Comparison of ENCODE assay signal across 11 cellular contexts in genomic region chr6:53042112-53042511, GRCh38. TPM values are rescaled to one million over a fixed set of nuclear protein-coding genes. Genes with fewer than 3 reads are reported as not detected.
DNase-seq lines count a peak whose midpoint lies in the region; ATAC-seq, FAIRE-seq and TF ChIP-seq lines count a peak whose summit lies in the region.
"Had no signal": no experiment of that assay in that cellular context is flagged by ENCODE, and none has a peak within 500 bp of the region (broad histone marks: within the 10 kb centered on the region; RNA-seq: fewer than 3 reads in every experiment).

No MANE protein-coding gene starts in this region.

- TF ChIP-seq CTCF in RWPE2 (IDR thresholded peaks at IDR 0.05; ENCODE audit: poor library complexity, severe bottlenecking) = no peak
- TF ChIP-seq CTCF in pancreas (IDR thresholded peaks at IDR 0.05) = no peak

- H3K9me3 ChIP-seq in RWPE2 (ENCODE audit: severe bottlenecking) (no peaks in the 10 kb centered on the region), pancreas (no peaks in the 10 kb centered on the region)

- 26 to 30% methylated on average over 4 of the region's 4 CpGs for WGBS in pancreas, 2 donors

- H3K4me1 ChIP-seq in RWPE2 (ENCODE audit: insufficient read depth, poor library complexity, severe bottlenecking) (peaks cover 33% of the 10 kb centered on the region), pancreas (no peaks in the 10 kb centered on the region)

- peak; percentile 95 for DNase-seq in ELR (ENCODE audit: low read depth)
- no peak for DNase-seq in RWPE2 (ENCODE audit: low spot score)
- DNase-seq in pancreas = no peak
- no peak for DNase-seq in NOMO-1 treated with dmso at 0.1 percent for 144 hours (lab: John Stamatoyannopoulos, UW; ENCODE audit: unreplicated experiment)
- no peak for DNase-seq in GOT3 (lab: John Stamatoyannopoulos, UW)
- DNase-seq in NCI-H1930 (lab: John Stamatoyannopoulos, UW) = no peak
- DNase-seq: activated CD4-positive, alpha-beta T cell treated with anti-CD3 and anti-CD28 coated beads, Interleukin-2, amount 10 ng/mL, durations not matched to agents 7 days and 5 days; Karpas-422; retina had no signal

- H3K27me3 ChIP-seq in RWPE2 (ENCODE audit: insufficient read depth, poor library complexity, severe bottlenecking) = no peaks in the 10 kb centered on the region
- no peaks in the 10 kb centered on the region for H3K27me3 ChIP-seq in pancreas

- ATAC-seq in RWPE2 (ENCODE audit: low read depth) (peak; percentile 96), esophagus mucosa (peak; percentile 42), pancreas (peak; percentile 35 to 83 (median 78)), HG03097 (IDR thresholded peaks at IDR 0.05; ENCODE audit: low FRiP score, unreplicated experiment) (no peak)

- H3K4me3 ChIP-seq in RWPE2 (ENCODE audit: severe bottlenecking) (no peak overlapping the region), pancreas (no peak overlapping the region)

- intact Hi-C loops in pancreas (cut with DNase I) = no loop called here

- peak; percentile 51 for FAIRE-seq in pancreas (lab: Jason Lieb, UNC)

- H3K36me3 ChIP-seq in RWPE2 (ENCODE audit: low read depth) = peaks cover 14% of the 10 kb centered on the region
- peaks cover 0 to 10% (median 8%) of the 10 kb centered on the region in 3 donors for H3K36me3 ChIP-seq in pancreas

- H3K27ac ChIP-seq in RWPE2 (ENCODE audit: poor library complexity, severe bottlenecking) (peak overlapping the region; percentile 84), pancreas (no peak overlapping the region)

RNA-seq across cellular contexts. Expression of gene CILK1, which starts 19.5 kb away (rescaled TPM):
- 9.6 TPM for total RNA-seq in esophagus mucosa
- 1 to 10 TPM; 3.5 to 9.0 (median 5.2) TPM for total RNA-seq in pancreas
- 1 to 10 TPM; 2.7 to 2.9 TPM for polyA plus RNA-seq in pancreas

RNA-seq across cellular contexts. Expression of gene FBXO9, which starts 23.1 kb away (rescaled TPM):
- total RNA-seq in esophagus mucosa (96.8 TPM), pancreas (10 to 100 TPM; 38.0 to 66.1 (median 50.8) TPM)
- polyA plus RNA-seq in pancreas = 10 to 100 TPM; 30.9 to 51.5 TPM

RNA-seq across cellular contexts. Expression of gene GSTA4, which starts 47.0 kb away (rescaled TPM):
- total RNA-seq in esophagus mucosa (64.0 TPM), pancreas (10 to 100 TPM; 11.0 to 18.4 (median 13.2) TPM)
- polyA plus RNA-seq in pancreas = 10 to 100 TPM; 19.3 to 33.3 TPM
